In genomic region chr3:59998040-59998439, GRCh38 we compare ENCODE assay signal across 1 cellular context.
TF ChIP-seq lines count a peak whose summit lies in the region.

No MANE protein-coding gene starts in this region.

TF ChIP-seq in HepG2, 621 proteins besides CTCF, POLR2A, EP300 and RAD21 (continued from another document):
- TF ChIP-seq ZNF263 (CRISPR knock-in tag; IDR thresholded peaks at IDR 0.05) (no peak), CEBPG (CRISPR knock-in tag; IDR thresholded peaks at IDR 0.05) (peak; percentile 24; the same call in 1 of the 2 replicates)
